In genomic region chrX:123121241-123121640, GRCh38 we compare ENCODE assay signal across 17 cellular contexts.
"Had no signal": no experiment of that assay in that cellular context is flagged by ENCODE, and none has a peak within 500 bp of the region (broad histone marks: within the 10 kb centered on the region; RNA-seq: fewer than 3 reads in every experiment).

No MANE protein-coding gene starts in this region.

- H3K27ac Mint-ChIP-seq: activated CD4-positive, alpha-beta T cell treated with anti-CD3 and anti-CD28 coated beads for 36 hours; activated naive CD8-positive, alpha-beta T cell; mesothelial cell of epicardium; nephron; stimulated activated memory B cell treated with anti-CD40 and anti-IgM and Interleukin-4, amounts not matched to agents 10 μg/mL and 1 μg/mL and 100 μg/mL, for 72 hours; T-helper 2 cell treated with Interferon-gamma antibody and Interleukin-4, amounts not matched to agents 5 μg/mL and 100 μg/mL, for 36 hours; WTC11 had no signal

- ATAC-seq: activated CD4-positive, alpha-beta T cell treated with anti-CD3 and anti-CD28 coated beads for 36 hours; lower lobe of right lung; stimulated activated memory B cell treated with anti-CD40 and anti-IgM and Interleukin-4, amounts not matched to agents 10 μg/mL and 1 μg/mL and 100 μg/mL, for 72 hours; WTC11 had no signal

- H3K9me3 Mint-ChIP-seq: stimulated activated memory B cell treated with anti-CD40 and anti-IgM and Interleukin-4, amounts not matched to agents 10 μg/mL and 1 μg/mL and 100 μg/mL, for 72 hours; T-helper 2 cell treated with Interferon-gamma antibody and Interleukin-4, amounts not matched to agents 5 μg/mL and 100 μg/mL, for 36 hours; WTC11 had no signal

- H3K4me1 ChIP-seq: esophagus muscularis mucosa, lower lobe of right lung, sigmoid colon had no signal

- DNase-seq: activated CD4-positive, alpha-beta T cell treated with anti-CD3 and anti-CD28 coated beads for 36 hours; activated CD4-positive, alpha-beta T cell treated with anti-CD3 and anti-CD28 coated beads, Interleukin-2, amount 50 U/mL, for 48 hours; activated gamma-delta T cell; cerebellar nuclear complex; effector CD4-positive, alpha-beta T cell; glutamatergic neuron; hippocampal formation; lower lobe of right lung; sigmoid colon; stimulated activated CD4-positive, alpha-beta T cell treated with anti-CD3 and anti-CD28 coated beads, Interleukin-4, amount 100 ng/mL, for 24 hours had no signal

- H3K27ac ChIP-seq: esophagus muscularis mucosa, lower lobe of right lung, sigmoid colon had no signal

- H3K4me1 Mint-ChIP-seq: activated CD4-positive, alpha-beta T cell treated with anti-CD3 and anti-CD28 coated beads for 36 hours; mesothelial cell of epicardium; nephron; stimulated activated memory B cell treated with anti-CD40 and anti-IgM and Interleukin-4, amounts not matched to agents 10 μg/mL and 1 μg/mL and 100 μg/mL, for 72 hours; WTC11 had no signal

- H3K36me3 ChIP-seq: esophagus muscularis mucosa, lower lobe of right lung, sigmoid colon had no signal

- H3K9me3 ChIP-seq: esophagus muscularis mucosa, lower lobe of right lung, sigmoid colon had no signal

- H3K27me3 ChIP-seq: esophagus muscularis mucosa, sigmoid colon had no signal

- H3K27me3 Mint-ChIP-seq: activated CD4-positive, alpha-beta T cell treated with anti-CD3 and anti-CD28 coated beads for 36 hours; activated naive CD8-positive, alpha-beta T cell; stimulated activated memory B cell treated with anti-CD40 and anti-IgM and Interleukin-4, amounts not matched to agents 10 μg/mL and 1 μg/mL and 100 μg/mL, for 72 hours had no signal

- H3K36me3 Mint-ChIP-seq: activated naive CD8-positive, alpha-beta T cell; mesothelial cell of epicardium; stimulated activated memory B cell treated with anti-CD40 and anti-IgM and Interleukin-4, amounts not matched to agents 10 μg/mL and 1 μg/mL and 100 μg/mL, for 72 hours; WTC11 had no signal

- H3K4me3 ChIP-seq: esophagus muscularis mucosa, lower lobe of right lung, sigmoid colon had no signal

- H3K4me3 Mint-ChIP-seq: activated CD4-positive, alpha-beta T cell treated with anti-CD3 and anti-CD28 coated beads for 36 hours; activated naive CD8-positive, alpha-beta T cell; mesothelial cell of epicardium; nephron; stimulated activated memory B cell treated with anti-CD40 and anti-IgM and Interleukin-4, amounts not matched to agents 10 μg/mL and 1 μg/mL and 100 μg/mL, for 72 hours; T-helper 2 cell treated with Interferon-gamma antibody and Interleukin-4, amounts not matched to agents 5 μg/mL and 100 μg/mL, for 36 hours; WTC11 had no signal
